20 cellular contexts compared by ENCODE assay signal in the genomic region with DNA sequence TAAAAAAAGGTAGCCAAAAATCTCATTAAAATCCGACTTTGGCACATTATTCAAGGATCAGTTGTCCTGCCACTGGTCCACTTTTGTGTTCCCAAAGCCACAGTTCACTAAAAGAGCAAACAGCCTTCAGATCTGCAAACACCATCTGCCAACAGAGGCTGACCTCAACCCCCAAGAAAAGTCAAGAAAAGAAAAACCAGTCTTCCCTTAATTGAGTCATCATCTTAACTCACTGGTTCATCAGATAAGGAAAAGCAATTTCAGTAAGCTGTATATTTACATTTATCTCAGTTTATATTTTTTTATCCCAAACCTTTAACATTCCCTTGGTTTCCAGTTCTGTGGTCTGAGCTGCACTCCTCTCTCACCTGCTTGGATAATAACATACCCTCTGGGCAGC. TPM values are rescaled to one million over a fixed set of nuclear protein-coding genes. Genes with fewer than 3 reads are reported as not detected.
A peak's percentile ranks its signal among the peaks of the same experiment; 100 is the strongest.
DNase-seq lines count a peak whose midpoint lies in the region; FAIRE-seq and TF ChIP-seq lines count a peak whose summit lies in the region.
"Had no signal": no experiment of that assay in that cellular context is flagged by ENCODE, and none has a peak within 500 bp of the region (broad histone marks: within the 10 kb centered on the region; RNA-seq: fewer than 3 reads in every experiment).

No MANE protein-coding gene starts in this region.

- no peak for TF ChIP-seq CTCF in bronchial epithelial cell (IDR thresholded peaks at IDR 0.05; ENCODE audit: insufficient read depth, low read length, severe bottlenecking)
- no peak for TF ChIP-seq CTCF in thyroid gland (IDR thresholded peaks at IDR 0.05)
- TF ChIP-seq CTCF in brain microvascular endothelial cell (IDR thresholded peaks at IDR 0.05; ENCODE audit: low read depth, low read length, missing control alignments): no peak

- H3K4me3 ChIP-seq in bronchial epithelial cell (ENCODE audit: low read depth, low read length) (no peak overlapping the region), thyroid gland (replicated peaks in 1 of 3) (no peak overlapping the region), brain microvascular endothelial cell (ENCODE audit: low read depth, low read length) (no peak overlapping the region)
- H3K4me3 ChIP-seq: adrenal gland, smooth muscle cell had no signal

- no peak for FAIRE-seq in bronchial epithelial cell (lab: Jason Lieb, UNC)

- in situ Hi-C loops in brain microvascular endothelial cell (cut with HindIII; ENCODE audit: low pct_ligation_motif_present, low sequenced_read_pairs): no loop called here

- no peak for TF ChIP-seq POLR2A in thyroid gland (IDR thresholded peaks at IDR 0.05)

- WGBS in thyroid gland, 2 donors: 39 to 54% methylated on average over 1 of the region's 1 CpG

- H3K4me1 ChIP-seq in thyroid gland: peaks cover 21 to 26% of the 10 kb centered on the region in 2 donors
- H3K4me1 ChIP-seq: adrenal gland had no signal

- peak overlapping the region in 2 of 3 donors; percentile 38 to 54 for H3K27ac ChIP-seq in thyroid gland
- no peak overlapping the region for H3K27ac ChIP-seq in brain microvascular endothelial cell
- H3K27ac ChIP-seq: adrenal gland had no signal

- peak; percentile 14 for DNase-seq in DMS 273 (lab: John Stamatoyannopoulos, UW; ENCODE audit: unreplicated experiment)
- no peak for DNase-seq in DMS 273 treated with DMSO at 0.1 percent for 48 hours (lab: John Stamatoyannopoulos, UW)
- DNase-seq in M059J (ENCODE audit: low read depth): peak; percentile 88
- DNase-seq in bronchial epithelial cell (ENCODE audit: low read depth): peak; percentile 59
- no peak for DNase-seq in thyroid gland
- no peak for DNase-seq in brain microvascular endothelial cell
- DNase-seq in activated CD4-positive, alpha-beta T cell treated with anti-CD3 and anti-CD28 coated beads for 4 hours: no peak
- DNase-seq in NCI-H82 treated with DMSO at 0.1 percent for 48 hours (lab: John Stamatoyannopoulos, UW; ENCODE audit: unreplicated experiment): no peak
- DNase-seq: 8988T; activated CD4-positive, alpha-beta T cell treated with anti-CD3 and anti-CD28 coated beads for 1 hour; adrenal gland; C1 segment of cervical spinal cord; DMS153; islet precursor cell; NCI-H1930; SHP77 treated with DMSO at 0.1 percent for 48 hours; stimulated activated CD8-positive, alpha-beta memory T cell treated with anti-CD3 and anti-CD28 coated beads, Interleukin-4, amount 100 ng/mL, for 48 hours; T-helper 2 cell had no signal

- H3K27me3 ChIP-seq in bronchial epithelial cell (ENCODE audit: control insufficient read depth, insufficient read depth, low read length): no peaks in the 10 kb centered on the region
- no peaks in the 10 kb centered on the region for H3K27me3 ChIP-seq in thyroid gland
- H3K27me3 ChIP-seq in brain microvascular endothelial cell (replicated peaks): no peaks in the 10 kb centered on the region
- H3K27me3 ChIP-seq: adrenal gland had no signal

- H3K36me3 ChIP-seq in bronchial epithelial cell (ENCODE audit: control insufficient read depth, insufficient read depth, low read length) (no peaks in the 10 kb centered on the region), thyroid gland (no peaks in the 10 kb centered on the region), brain microvascular endothelial cell (replicated peaks) (no peaks in the 10 kb centered on the region)
- H3K36me3 ChIP-seq: adrenal gland had no signal

- H3K9me3 ChIP-seq in thyroid gland: no peaks in the 10 kb centered on the region
- H3K9me3 ChIP-seq: adrenal gland had no signal

- intact Hi-C loops in thyroid gland (cut with DNase I): no loop called here

RNA-seq across cellular contexts. Expression of a gene that starts 21.2 kb away (rescaled TPM):
- 2.5 TPM in 2 replicates for total RNA-seq in M059J (2014; rRNA removed; shearing (Covaris generic))
- total RNA-seq in bronchial epithelial cell: 9.2 and 14.2 TPM in 2 replicates
- 10 to 100 TPM; 43.9 to 65.5 (median 63.1) TPM for total RNA-seq in thyroid gland
- total RNA-seq: natural killer cell treated with Interleukin-12 subunit alpha and Interleukin-12 subunit beta and Interleukin-15 and Interleukin-18, amount 100 ng/mL, for 72 hours had no signal

Comparison
In these comparisons a context has a peak if more than half of its experiments do, and no peak if none do; other contexts are left out.
1. DNase-seq: peak in DMS 273 (single experiment), M059J (single experiment) and bronchial epithelial cell (single experiment); none in DMS 273 treated with DMSO at 0.1 percent for 48 hours (single experiment), thyroid gland (0 of 2), brain microvascular endothelial cell (single experiment), activated CD4-positive, alpha-beta T cell treated with anti-CD3 and anti-CD28 coated beads for 4 hours (0 of 2) and NCI-H82 treated with DMSO at 0.1 percent for 48 hours (single experiment).